Comparison of ENCODE assay signal across 12 cellular contexts in the genomic region with DNA sequence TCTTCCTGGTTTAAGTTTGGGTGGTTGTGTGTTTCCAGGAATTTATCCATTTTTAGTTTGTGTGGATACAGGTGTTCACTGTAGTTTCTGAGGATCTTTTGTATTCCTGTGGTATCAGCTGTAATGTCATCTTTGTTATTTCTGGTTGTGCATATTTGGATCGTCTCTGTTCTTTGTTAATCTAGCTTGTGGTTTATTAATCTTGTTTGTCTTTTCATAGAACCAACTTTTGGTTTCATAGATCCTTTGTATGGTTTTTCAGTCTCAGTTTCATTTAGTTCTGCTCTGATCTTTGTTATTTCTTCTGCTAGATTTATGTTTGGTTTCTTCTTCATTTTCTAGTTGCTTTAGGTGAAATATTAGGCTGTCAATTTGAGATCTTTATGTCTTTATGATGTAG.
DNase-seq lines count a peak whose midpoint lies in the region; ATAC-seq and TF ChIP-seq lines count a peak whose summit lies in the region.
"Had no signal": no experiment of that assay in that cellular context is flagged by ENCODE, and none has a peak within 500 bp of the region (broad histone marks: within the 10 kb centered on the region; RNA-seq: fewer than 3 reads in every experiment).

No MANE protein-coding gene starts in this region.

- intact Hi-C loops in prostate gland (cut with DNase I), result no loop called here

- no peaks in the 10 kb centered on the region for H3K9me3 Mint-ChIP-seq in activated CD8-positive, alpha-beta T cell treated with anti-CD3 and anti-CD28 coated beads, Interleukin-2, amount 10 ng/mL, durations not matched to agents 7 days and 5 days (ENCODE audit: insufficient read depth)
- no peaks in the 10 kb centered on the region for H3K9me3 Mint-ChIP-seq in T-helper 2 cell treated with Interferon-gamma antibody and Interleukin-4, amounts not matched to agents 5 μg/mL and 100 μg/mL, for 36 hours

- H3K4me1 ChIP-seq in gastroesophageal sphincter (no peaks in the 10 kb centered on the region), prostate gland (replicated peaks) (no peaks in the 10 kb centered on the region)
- H3K4me1 ChIP-seq: colonic mucosa had no signal

- H3K4me3 ChIP-seq in gastroesophageal sphincter, result no peak overlapping the region
- H3K4me3 ChIP-seq in prostate gland, result no peak overlapping the region
- H3K4me3 ChIP-seq: colonic mucosa had no signal

- TF ChIP-seq EP300 in gastroesophageal sphincter (IDR thresholded peaks at IDR 0.05), result no peak

- H3K9me3 ChIP-seq in gastroesophageal sphincter (no peaks in the 10 kb centered on the region), prostate gland (no peaks in the 10 kb centered on the region)
- H3K9me3 ChIP-seq: colonic mucosa had no signal

- TF ChIP-seq POLR2A in gastroesophageal sphincter (IDR thresholded peaks at IDR 0.05) (no peak), prostate gland (IDR thresholded peaks at IDR 0.05) (no peak)

- no peak overlapping the region for H3K27ac Mint-ChIP-seq in activated CD8-positive, alpha-beta T cell treated with anti-CD3 and anti-CD28 coated beads, Interleukin-2, amount 10 ng/mL, durations not matched to agents 7 days and 5 days
- no peak overlapping the region for H3K27ac Mint-ChIP-seq in T-helper 2 cell treated with Interferon-gamma antibody and Interleukin-4, amounts not matched to agents 5 μg/mL and 100 μg/mL, for 36 hours

- no peaks in the 10 kb centered on the region for H3K27me3 Mint-ChIP-seq in activated CD8-positive, alpha-beta T cell treated with anti-CD3 and anti-CD28 coated beads, Interleukin-2, amount 10 ng/mL, durations not matched to agents 7 days and 5 days (ENCODE audit: low read depth)
- H3K27me3 Mint-ChIP-seq in T-helper 2 cell treated with Interferon-gamma antibody and Interleukin-4, amounts not matched to agents 5 μg/mL and 100 μg/mL, for 36 hours (ENCODE audit: low read depth), result no peaks in the 10 kb centered on the region

- H3K36me3 Mint-ChIP-seq in activated CD8-positive, alpha-beta T cell treated with anti-CD3 and anti-CD28 coated beads, Interleukin-2, amount 10 ng/mL, durations not matched to agents 7 days and 5 days (ENCODE audit: low read depth), result no peaks in the 10 kb centered on the region
- H3K36me3 Mint-ChIP-seq in T-helper 2 cell treated with Interferon-gamma antibody and Interleukin-4, amounts not matched to agents 5 μg/mL and 100 μg/mL, for 36 hours (ENCODE audit: low read depth), result no peaks in the 10 kb centered on the region

- H3K4me1 Mint-ChIP-seq in activated CD8-positive, alpha-beta T cell treated with anti-CD3 and anti-CD28 coated beads, Interleukin-2, amount 10 ng/mL, durations not matched to agents 7 days and 5 days (ENCODE audit: low read depth), result no peaks in the 10 kb centered on the region
- H3K4me1 Mint-ChIP-seq in T-helper 2 cell treated with Interferon-gamma antibody and Interleukin-4, amounts not matched to agents 5 μg/mL and 100 μg/mL, for 36 hours (ENCODE audit: low read depth), result peaks cover 4% of the 10 kb centered on the region

- CTCF ChIA-PET in activated CD8-positive, alpha-beta T cell treated with anti-CD3 and anti-CD28 coated beads, Interleukin-2, amount 10 ng/mL, durations not matched to agents 7 days and 5 days (lab: Charles Lee), result no interaction called here

- H3K27me3 ChIP-seq in gastroesophageal sphincter, result no peaks in the 10 kb centered on the region
- no peaks in the 10 kb centered on the region for H3K27me3 ChIP-seq in prostate gland (replicated peaks; ENCODE audit: insufficient read depth)
- H3K27me3 ChIP-seq: colonic mucosa had no signal

- no peak overlapping the region for H3K27ac ChIP-seq in gastroesophageal sphincter
- H3K27ac ChIP-seq in prostate gland, result no peak overlapping the region
- H3K27ac ChIP-seq: 22Rv1, colonic mucosa, HL-60 had no signal

- peak; percentile 96 for ATAC-seq in GM19395 (IDR thresholded peaks at IDR 0.05; ENCODE audit: unreplicated experiment)
- peak; percentile 78 for ATAC-seq in HG02610 (IDR thresholded peaks at IDR 0.05; ENCODE audit: unreplicated experiment)
- ATAC-seq in HG03159 (IDR thresholded peaks at IDR 0.05; ENCODE audit: unreplicated experiment), result peak; percentile 91
- no peak for ATAC-seq in activated CD8-positive, alpha-beta T cell treated with anti-CD3 and anti-CD28 coated beads, Interleukin-2, amount 10 ng/mL, durations not matched to agents 7 days and 5 days
- ATAC-seq in gastroesophageal sphincter, result no peak

- no peak for TF ChIP-seq CTCF in GM10266 (IDR thresholded peaks at IDR 0.05; ENCODE audit: control insufficient read depth, insufficient read depth, low read depth, missing control alignments)
- TF ChIP-seq CTCF in gastroesophageal sphincter (IDR thresholded peaks at IDR 0.05), result no peak
- TF ChIP-seq CTCF in prostate gland (IDR thresholded peaks at IDR 0.05), result no peak

- POLR2A ChIA-PET in activated CD8-positive, alpha-beta T cell treated with anti-CD3 and anti-CD28 coated beads, Interleukin-2, amount 10 ng/mL, durations not matched to agents 7 days and 5 days (lab: Charles Lee), result no interaction called here

- no peaks in the 10 kb centered on the region for H3K36me3 ChIP-seq in gastroesophageal sphincter
- no peaks in the 10 kb centered on the region for H3K36me3 ChIP-seq in prostate gland
- H3K36me3 ChIP-seq: colonic mucosa had no signal

- no peak overlapping the region for H3K4me3 Mint-ChIP-seq in activated CD8-positive, alpha-beta T cell treated with anti-CD3 and anti-CD28 coated beads, Interleukin-2, amount 10 ng/mL, durations not matched to agents 7 days and 5 days
- H3K4me3 Mint-ChIP-seq in T-helper 2 cell treated with Interferon-gamma antibody and Interleukin-4, amounts not matched to agents 5 μg/mL and 100 μg/mL, for 36 hours, result no peak overlapping the region

- 33 to 78% methylated on average over 1 of the region's 1 CpG for WGBS in gastroesophageal sphincter (ENCODE audit: low coverage in 1 of 2), 2 donors
- 46% methylated on average over 1 of the region's 1 CpG for WGBS in prostate gland

- DNase-seq in GM10266 (ENCODE audit: extremely low spot score), result peak; percentile 5
- DNase-seq in activated CD8-positive, alpha-beta T cell treated with anti-CD3 and anti-CD28 coated beads, Interleukin-2, amount 10 ng/mL, durations not matched to agents 7 days and 5 days, result no peak
- DNase-seq in T-helper 2 cell treated with Interferon-gamma antibody and Interleukin-4, amounts not matched to agents 5 μg/mL and 100 μg/mL, for 36 hours (ENCODE audit: low spot score), result no peak
- DNase-seq in prostate gland (ENCODE audit: low spot score), result no peak
- DNase-seq: colonic mucosa, retina had no signal

Comparison
In these comparisons a context has a peak if more than half of its experiments do, and no peak if none do; other contexts are left out.
1. ATAC-seq: peak in GM19395 (single experiment), HG02610 (single experiment) and HG03159 (single experiment); none in activated CD8-positive, alpha-beta T cell treated with anti-CD3 and anti-CD28 coated beads, Interleukin-2, amount 10 ng/mL, durations not matched to agents 7 days and 5 days (single experiment) and gastroesophageal sphincter (single experiment).